8 cellular contexts compared by ENCODE assay signal in the genomic region with DNA sequence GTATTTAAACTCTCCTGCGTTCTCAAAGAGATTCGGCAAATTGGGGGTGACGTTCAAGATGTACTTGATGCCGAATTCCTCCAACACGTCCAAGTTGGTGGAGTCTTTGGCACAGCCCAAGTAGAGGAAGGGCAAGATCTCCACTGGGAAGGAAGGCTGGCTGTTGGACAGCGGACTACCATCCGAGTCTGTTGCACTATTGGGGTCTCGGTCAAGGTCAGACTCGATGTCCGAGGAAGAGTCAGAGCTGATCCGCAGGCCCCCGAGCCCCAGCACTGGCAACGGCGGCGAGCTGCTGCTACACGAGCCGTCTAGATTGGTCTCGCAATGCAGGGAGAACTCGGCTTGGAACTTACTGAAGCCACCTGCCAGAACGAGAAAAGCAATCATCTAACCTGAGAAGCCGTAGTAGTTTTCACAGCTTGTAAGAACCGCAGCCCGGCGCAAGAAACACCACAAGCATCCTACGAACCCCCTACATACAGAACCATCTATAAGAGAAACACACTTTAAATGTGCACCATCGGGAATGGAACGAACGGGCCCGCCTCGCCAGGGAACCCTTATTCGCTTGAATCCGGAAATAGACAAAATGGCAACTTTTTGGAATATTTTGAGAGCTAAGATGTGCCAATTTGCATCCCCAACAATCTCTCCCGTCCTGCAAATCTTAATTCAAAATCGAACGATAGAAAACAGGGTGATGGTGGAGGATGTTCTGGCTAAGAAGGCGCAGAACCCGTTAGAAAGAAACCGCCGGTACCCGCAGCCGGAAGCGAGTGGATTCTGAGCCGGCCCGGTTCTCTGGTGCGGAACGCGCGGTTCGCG. TPM values are rescaled to one million over a fixed set of nuclear protein-coding genes. Genes with fewer than 3 reads are reported as not detected.
DNase-seq lines count a peak whose midpoint lies in the region; ATAC-seq and TF ChIP-seq lines count a peak whose summit lies in the region.

No MANE protein-coding gene starts in this region.

- no peak for TF ChIP-seq CTCF in mucosa of descending colon (IDR thresholded peaks at IDR 0.05)

- H3K9me3 ChIP-seq in mucosa of descending colon, result no peaks in the 10 kb centered on the region
- H3K9me3 ChIP-seq in aorta (ENCODE audit: control insufficient read depth, low read length), result no peaks in the 10 kb centered on the region

- H3K36me3 ChIP-seq in mucosa of descending colon (ENCODE audit: low read depth) (no peaks in the 10 kb centered on the region), aorta (ENCODE audit: control insufficient read depth in 1 of 2, insufficient read depth in 2 of 2, low read length in 1 of 2) (no peaks in the 10 kb centered on the region)

- intact Hi-C loops in mucosa of descending colon (cut with DNase I, micrococcal nuclease), result loop anchor here in 1 of 2 donors (5.0 kb wide), 1 partner anchor 111 kb away; no protein-coding TSS in a partner anchor
- intact Hi-C loops in aorta (cut with DNase I), result loop anchor here (2.0 to 10.0 kb wide), 7 partner anchors 44 to 354 kb away; partner anchors contain the start of genes ATP2B1 (in 1 of the 2) and POC1B (in 1 of the 2)

- peaks cover 44% of the 10 kb centered on the region for H3K36me3 Mint-ChIP-seq in T-helper 1 cell treated with Interleukin-12 subunit alpha and Interleukin-12 subunit beta and Interleukin-4 antibody, amounts not matched to agents 30 μg/mL and 1 μg/mL, for 36 hours (ENCODE audit: low read depth)
- H3K36me3 Mint-ChIP-seq in effector memory CD8-positive, alpha-beta T cell (ENCODE audit: insufficient read depth), result peaks cover 33% of the 10 kb centered on the region

- H3K27me3 ChIP-seq in aorta (ENCODE audit: control insufficient read depth in 1 of 2, insufficient read depth in 2 of 2, low read length in 1 of 2), result no peaks in the 10 kb centered on the region

- no peak for ATAC-seq in effector memory CD8-positive, alpha-beta T cell (replicated peaks)
- ATAC-seq in mucosa of descending colon (no peak), aorta (ENCODE audit: low FRiP score) (no peak), HG03159 (IDR thresholded peaks at IDR 0.05; ENCODE audit: unreplicated experiment) (no peak), GM21367 (IDR thresholded peaks at IDR 0.05; ENCODE audit: unreplicated experiment) (no peak)

- H3K4me3 Mint-ChIP-seq in T-helper 1 cell treated with Interleukin-12 subunit alpha and Interleukin-12 subunit beta and Interleukin-4 antibody, amounts not matched to agents 30 μg/mL and 1 μg/mL, for 36 hours, result peak overlapping the region; percentile 87
- peak overlapping the region; percentile 87 to 97 for H3K4me3 Mint-ChIP-seq in effector memory CD8-positive, alpha-beta T cell

- H3K4me1 ChIP-seq in mucosa of descending colon (ENCODE audit: low read depth), result peaks cover 29% of the 10 kb centered on the region
- H3K4me1 ChIP-seq in aorta (ENCODE audit: control insufficient read depth in 1 of 2, insufficient read depth in 2 of 2, low read length in 2 of 2), result peaks cover 0 to 15% of the 10 kb centered on the region in 2 donors

- H3K4me3 ChIP-seq in mucosa of descending colon (peak overlapping the region; percentile 84), aorta (ENCODE audit: low read length in 2 of 2) (peak overlapping the region; percentile 58 to 99)

- H3K27me3 Mint-ChIP-seq in T-helper 1 cell treated with Interleukin-12 subunit alpha and Interleukin-12 subunit beta and Interleukin-4 antibody, amounts not matched to agents 30 μg/mL and 1 μg/mL, for 36 hours (ENCODE audit: low read depth), result no peaks in the 10 kb centered on the region
- no peaks in the 10 kb centered on the region for H3K27me3 Mint-ChIP-seq in effector memory CD8-positive, alpha-beta T cell

- H3K9me3 Mint-ChIP-seq in T-helper 1 cell treated with Interleukin-12 subunit alpha and Interleukin-12 subunit beta and Interleukin-4 antibody, amounts not matched to agents 30 μg/mL and 1 μg/mL, for 36 hours, result no peaks in the 10 kb centered on the region
- no peaks in the 10 kb centered on the region for H3K9me3 Mint-ChIP-seq in effector memory CD8-positive, alpha-beta T cell

- WGBS in aorta, 2 donors, result 4 to 8% methylated on average over 50 of the region's 50 CpGs

- peak overlapping the region; percentile 97 for H3K27ac Mint-ChIP-seq in T-helper 1 cell treated with Interleukin-12 subunit alpha and Interleukin-12 subunit beta and Interleukin-4 antibody, amounts not matched to agents 30 μg/mL and 1 μg/mL, for 36 hours
- H3K27ac Mint-ChIP-seq in effector memory CD8-positive, alpha-beta T cell, result peak overlapping the region; percentile 86 to 89

- H3K4me1 Mint-ChIP-seq in T-helper 1 cell treated with Interleukin-12 subunit alpha and Interleukin-12 subunit beta and Interleukin-4 antibody, amounts not matched to agents 30 μg/mL and 1 μg/mL, for 36 hours (ENCODE audit: low read depth), result peaks cover 58% of the 10 kb centered on the region
- H3K4me1 Mint-ChIP-seq in effector memory CD8-positive, alpha-beta T cell (ENCODE audit: low read depth in 2 of 2), result peaks cover 45 to 58% of the 10 kb centered on the region in 2 donors

- DNase-seq in NCI-H1105 treated with DMSO at 0.1 percent for 48 hours (lab: John Stamatoyannopoulos, UW), result peak; percentile 10
- DNase-seq in NCI-H1105 (lab: John Stamatoyannopoulos, UW), result no peak
- DNase-seq in effector memory CD8-positive, alpha-beta T cell, result peak in 1 of 3 experiments; percentile 20
- peak in 2 of 3 donors; percentile 46 to 59 for DNase-seq in mucosa of descending colon
- peak in 1 of 2 donors; percentile 74 for DNase-seq in aorta

- peak overlapping the region; percentile 38 to 58 for H3K27ac ChIP-seq in aorta (ENCODE audit: low read depth in 1 of 2, low read length in 2 of 2)

RNA-seq across cellular contexts. Expression of gene DUSP6, which starts 1.4 kb away (rescaled TPM):
- 10 to 100 TPM; 56.6 to 82.1 (median 65.0) TPM for total RNA-seq in mucosa of descending colon
- total RNA-seq in aorta, result 10 to 100 TPM; 94.6 to 96.8 TPM
- 10 to 100 TPM; 19.8 to 33.4 TPM for polyA plus RNA-seq in aorta
